ENCODE assay signal across 34 cellular contexts in the genomic region with DNA sequence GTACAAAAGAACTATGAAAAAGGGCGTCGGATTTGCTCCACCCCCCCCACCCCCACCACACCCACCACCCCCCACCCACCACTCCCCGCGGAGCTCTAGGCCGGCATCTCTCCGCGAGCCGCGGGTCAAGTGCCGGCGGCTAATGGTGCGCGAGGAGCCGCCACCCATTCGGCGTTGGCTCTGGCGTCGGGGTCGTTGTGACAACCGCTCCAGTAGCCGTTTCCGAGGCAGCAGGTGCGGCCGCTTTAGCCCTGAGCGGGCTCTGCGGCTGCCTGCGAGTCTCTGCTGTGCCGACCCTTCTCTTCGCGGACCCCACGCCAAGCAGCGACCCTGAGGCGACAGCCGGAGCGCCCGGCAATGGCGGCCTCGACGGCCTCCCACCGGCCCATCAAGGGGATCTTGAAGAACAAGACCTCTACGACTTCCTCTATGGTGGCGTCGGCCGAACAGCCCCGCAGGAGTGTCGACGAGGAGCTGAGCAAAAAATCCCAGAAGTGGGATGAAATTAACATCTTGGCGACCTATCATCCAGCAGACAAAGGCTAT. TPM values are rescaled to one million over a fixed set of nuclear protein-coding genes. Genes with fewer than 3 reads are reported as not detected.
"Had no signal": no experiment of that assay in that cellular context is flagged by ENCODE, and none has a peak within 500 bp of the region (broad histone marks: within the 10 kb centered on the region; RNA-seq: fewer than 3 reads in every experiment).

A gene (plus strand): TSS at position 90 of the 546 bp plus-strand sequence. CDS start 268 bp downstream, at position 358.

- H3K4me1 Mint-ChIP-seq: immature natural killer cell; mesothelial cell of epicardium; naive B cell; neural crest cell; stimulated activated effector memory CD8-positive, alpha-beta T cell treated with anti-CD3 and anti-CD28 coated beads, Interleukin-12 subunit alpha, Interleukin-12 subunit beta, amount 100 ng/mL, for 72 hours had no signal

- H3K4me3 Mint-ChIP-seq: effector memory CD8-positive, alpha-beta T cell; mesothelial cell of epicardium; natural killer cell treated with Interleukin-12 subunit alpha and Interleukin-12 subunit beta and Interleukin-15 and Interleukin-18, amount 100 ng/mL, for 72 hours; neural crest cell; stimulated activated effector memory CD8-positive, alpha-beta T cell treated with anti-CD3 and anti-CD28 coated beads, Interleukin-12 subunit alpha, Interleukin-12 subunit beta, amount 100 ng/mL, for 72 hours; type B pancreatic cell had no signal

- ATAC-seq: effector memory CD8-positive, alpha-beta T cell; heart right ventricle; left lobe of liver; mucosa of descending colon; natural killer cell treated with Interleukin-12 subunit alpha and Interleukin-12 subunit beta and Interleukin-15 and Interleukin-18, amount 100 ng/mL, for 72 hours; pancreas; sciatic nerve; stimulated activated effector memory CD8-positive, alpha-beta T cell treated with anti-CD3 and anti-CD28 coated beads, Interleukin-12 subunit alpha, Interleukin-12 subunit beta, amount 100 ng/mL, for 72 hours had no signal

- DNase-seq: cortex of kidney; effector memory CD8-positive, alpha-beta T cell; erythroblast; esophagus squamous epithelium; foreskin melanocyte; glutamatergic neuron; heart right ventricle; hippocampal formation; immature natural killer cell; islet precursor cell; mesenchymal stem cell; mucosa of descending colon; naive B cell; stimulated activated CD4-positive, alpha-beta T cell treated with anti-CD3 and anti-CD28 coated beads, Interleukin-2, amount 100 ng/mL, for 24 hours; stimulated activated CD4-positive, alpha-beta T cell treated with anti-CD3 and anti-CD28 coated beads, Interleukin-4, amount 100 ng/mL, for 24 hours; stimulated activated naive CD4-positive, alpha-beta T cell treated with Interleukin-2 at 50 U/mL for 16 hours; stomach; tibial artery had no signal

- H3K4me1 ChIP-seq: esophagus squamous epithelium, heart right ventricle, pancreas, right atrium auricular region, stomach, tibial artery had no signal

- H3K36me3 Mint-ChIP-seq: mesothelial cell of epicardium; stimulated activated effector memory CD8-positive, alpha-beta T cell treated with anti-CD3 and anti-CD28 coated beads, Interleukin-12 subunit alpha, Interleukin-12 subunit beta, amount 100 ng/mL, for 72 hours; type B pancreatic cell had no signal

- H3K27ac ChIP-seq: esophagus squamous epithelium, heart right ventricle, neutrophil, pancreas, right atrium auricular region, stomach, tibial artery had no signal

- H3K9me3 ChIP-seq: neutrophil, pancreas had no signal

- H3K36me3 ChIP-seq: esophagus squamous epithelium, heart right ventricle, neutrophil, pancreas, right atrium auricular region, stomach, tibial artery had no signal

- H3K4me2 ChIP-seq: smooth muscle cell had no signal

- H3K27me3 Mint-ChIP-seq: progenitor cell of endocrine pancreas, type B pancreatic cell had no signal

- H3K27ac Mint-ChIP-seq: effector memory CD8-positive, alpha-beta T cell; immature natural killer cell; mesothelial cell of epicardium; natural killer cell treated with Interleukin-12 subunit alpha and Interleukin-12 subunit beta and Interleukin-15 and Interleukin-18, amount 100 ng/mL, for 72 hours; progenitor cell of endocrine pancreas; stimulated activated effector memory CD8-positive, alpha-beta T cell treated with anti-CD3 and anti-CD28 coated beads, Interleukin-12 subunit alpha, Interleukin-12 subunit beta, amount 100 ng/mL, for 72 hours; type B pancreatic cell had no signal

- H3K27me3 ChIP-seq: esophagus squamous epithelium, pancreas, right atrium auricular region, tibial artery had no signal

- H3K4me3 ChIP-seq: esophagus squamous epithelium, heart right ventricle, mucosa of descending colon, pancreas, right atrium auricular region, smooth muscle cell, stomach, tibial artery had no signal

RNA-seq across cellular contexts. Expression of the gene that starts here (rescaled TPM):
- total RNA-seq: left lobe of liver, liver, mesothelial cell of epicardium, neural crest cell, omental fat pad, progenitor cell of endocrine pancreas, right atrium auricular region, sciatic nerve, stomach, subcutaneous adipose tissue, temporal lobe had no signal
- polyA plus RNA-seq: liver, smooth muscle cell, stomach had no signal
